ENCODE assay signal across 10 cellular contexts in the genomic region with DNA sequence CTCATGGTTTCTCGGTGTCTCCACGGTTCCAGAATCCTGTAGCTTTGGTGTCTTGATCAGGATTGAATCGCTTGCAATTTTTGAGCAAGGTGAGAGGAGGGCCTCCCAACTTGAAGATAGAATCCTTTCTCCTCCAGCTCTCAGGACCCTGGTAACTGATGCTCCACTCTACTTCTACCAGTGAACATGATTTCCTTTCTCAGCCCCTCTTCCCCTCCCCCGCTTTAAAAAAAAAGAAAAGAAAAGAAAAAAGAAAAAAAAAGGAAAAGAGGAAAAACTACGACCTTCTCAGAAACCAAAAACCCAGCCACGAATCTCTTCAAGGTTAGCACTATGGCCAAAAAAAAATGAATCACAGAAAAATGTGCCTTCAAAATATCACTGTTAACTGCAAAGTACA. TPM values are rescaled to one million over a fixed set of nuclear protein-coding genes. Genes with fewer than 3 reads are reported as not detected.
A peak's percentile ranks its signal among the peaks of the same experiment; 100 is the strongest.
DNase-seq lines count a peak whose midpoint lies in the region; ATAC-seq and TF ChIP-seq lines count a peak whose summit lies in the region.
"Had no signal": no experiment of that assay in that cellular context is flagged by ENCODE, and none has a peak within 500 bp of the region (broad histone marks: within the 10 kb centered on the region; RNA-seq: fewer than 3 reads in every experiment).

No MANE protein-coding gene starts in this region.

- no peak for TF ChIP-seq CTCF in heart left ventricle (IDR thresholded peaks at IDR 0.05)
- no peak for TF ChIP-seq CTCF in coronary artery (IDR thresholded peaks at IDR 0.05)
- TF ChIP-seq CTCF in adrenal gland (IDR thresholded peaks at IDR 0.05) = no peak

- H3K27me3 ChIP-seq in heart left ventricle (peaks cover 0 to 4% (median 0%) of the 10 kb centered on the region in 9 donors), mucosa of stomach (ENCODE audit: control insufficient read depth, insufficient read depth, low read length) (no peaks in the 10 kb centered on the region), aorta (ENCODE audit: control insufficient read depth in 1 of 2, insufficient read depth in 2 of 2, low read length in 1 of 2) (no peaks in the 10 kb centered on the region), adrenal gland (no peaks in the 10 kb centered on the region)

- no peaks in the 10 kb centered on the region for H3K36me3 ChIP-seq in heart left ventricle
- H3K36me3 ChIP-seq in mucosa of stomach (ENCODE audit: control insufficient read depth, insufficient read depth, low read length) = no peaks in the 10 kb centered on the region
- H3K36me3 ChIP-seq in aorta (ENCODE audit: control insufficient read depth in 1 of 2, insufficient read depth in 2 of 2, low read length in 1 of 2) = no peaks in the 10 kb centered on the region
- no peaks in the 10 kb centered on the region for H3K36me3 ChIP-seq in adrenal gland (replicated peaks in 1 of 2)

- DNase-seq in heart left ventricle (no peak), Right ventricle myocardium inferior (ENCODE audit: missing footprints) (no peak), coronary artery (ENCODE audit: low spot score) (no peak), aorta (no peak), adrenal gland (no peak)
- DNase-seq in activated naive CD4-positive, alpha-beta T cell treated with Interleukin-2 at 50 U/mL for 16 hours = no peak
- DNase-seq: activated CD4-positive, alpha-beta T cell treated with anti-CD3 and anti-CD28 coated beads, Interleukin-2, amount 50 U/mL, for 1 hour; effector memory CD8-positive, alpha-beta T cell had no signal

- peaks cover 3 to 58% (median 53%) of the 10 kb centered on the region in 12 donors for H3K4me1 ChIP-seq in heart left ventricle
- peaks cover 23% of the 10 kb centered on the region for H3K4me1 ChIP-seq in mucosa of stomach (ENCODE audit: control insufficient read depth, insufficient read depth, low read length)
- H3K4me1 ChIP-seq in aorta (ENCODE audit: control insufficient read depth in 1 of 2, insufficient read depth in 2 of 2, low read length in 2 of 2) = peaks cover 3 to 8% of the 10 kb centered on the region in 2 donors
- H3K4me1 ChIP-seq in adrenal gland (replicated peaks in 1 of 2) = peaks cover 44 to 52% of the 10 kb centered on the region in 2 donors

- ATAC-seq in heart left ventricle (no peak), Right ventricle myocardium inferior (no peak), aorta (ENCODE audit: low FRiP score) (no peak), GM21737 (IDR thresholded peaks at IDR 0.05; ENCODE audit: unreplicated experiment) (no peak)
- ATAC-seq: effector memory CD8-positive, alpha-beta T cell had no signal

- WGBS in heart left ventricle, 4 donors = 46 to 51% (median 47%) methylated on average over 6 of the region's 6 CpGs
- WGBS in aorta, 2 donors = 16 to 24% methylated on average over 6 of the region's 6 CpGs
- WGBS in adrenal gland, 4 donors = 25 to 39% (median 27%) methylated on average over 6 of the region's 6 CpGs

- H3K9me3 ChIP-seq in heart left ventricle = no peaks in the 10 kb centered on the region
- H3K9me3 ChIP-seq in mucosa of stomach (ENCODE audit: control insufficient read depth, low read length) = no peaks in the 10 kb centered on the region
- H3K9me3 ChIP-seq in aorta (ENCODE audit: control insufficient read depth, low read length) = no peaks in the 10 kb centered on the region
- no peaks in the 10 kb centered on the region for H3K9me3 ChIP-seq in adrenal gland (replicated peaks in 1 of 3)

- peak overlapping the region in 3 of 12 donors; percentile 28 to 92 (median 89) for H3K27ac ChIP-seq in heart left ventricle
- no peak overlapping the region for H3K27ac ChIP-seq in coronary artery
- no peak overlapping the region for H3K27ac ChIP-seq in aorta (ENCODE audit: low read depth in 1 of 2, low read length in 2 of 2)
- no peak overlapping the region for H3K27ac ChIP-seq in adrenal gland

- H3K4me3 ChIP-seq in heart left ventricle (peak overlapping the region in 11 of 12 donors; percentile 2 to 92 (median 68)), coronary artery (peak overlapping the region; percentile 90), mucosa of stomach (ENCODE audit: low read length) (peak overlapping the region; percentile 33), aorta (ENCODE audit: low read length in 2 of 2) (peak overlapping the region; percentile 45 to 86), adrenal gland (peak overlapping the region in 1 of 4 donors; percentile 92)

- intact Hi-C loops in heart left ventricle (cut with DNase I) (loop anchor here in 2 of 10 donors (10.0 kb wide), 1 partner anchor 60 kb away; no protein-coding TSS in a partner anchor), Right ventricle myocardium inferior (cut with DNase I) (loop anchor here (2.0 kb wide), 1 partner anchor 30 kb away; no protein-coding TSS in a partner anchor), aorta (cut with DNase I) (no loop called here), adrenal gland (cut with DNase I) (loop anchor here in 1 of 2 donors (10.0 kb wide), 1 partner anchor 60 kb away; no protein-coding TSS in a partner anchor)

- peak overlapping the region; percentile 88 for H3K9ac ChIP-seq in mucosa of stomach (ENCODE audit: low read length)

- TF ChIP-seq POLR2A in heart left ventricle (IDR thresholded peaks at IDR 0.05) = no peak
- TF ChIP-seq POLR2A in adrenal gland (IDR thresholded peaks at IDR 0.05) = no peak

RNA-seq across cellular contexts. Expression of gene ARHGEF11, which starts 1.2 kb away (rescaled TPM):
- total RNA-seq in heart left ventricle = 10 to 100 TPM; 22.0 to 44.1 (median 32.4) TPM
- 10 to 100 TPM; 12.2 to 22.0 TPM for polyA plus RNA-seq in heart left ventricle
- 29.3 TPM for total RNA-seq in Right ventricle myocardium inferior
- 10 to 100 TPM; 33.0 to 47.8 TPM for total RNA-seq in aorta
- 10 to 100 TPM in 1 of 2 donors, 1 to 10 TPM in 1; 9.3 to 16.2 TPM for polyA plus RNA-seq in aorta
- total RNA-seq in adrenal gland = 10 to 100 TPM; 34.4 to 69.2 (median 45.0) TPM
- 10 to 100 TPM; 14.2 to 33.6 (median 20.7) TPM for polyA plus RNA-seq in adrenal gland

RNA-seq across cellular contexts. Expression of gene ETV3L, which starts 55.3 kb away (rescaled TPM):
- not detected for total RNA-seq in heart left ventricle
- not detected for polyA plus RNA-seq in heart left ventricle
- total RNA-seq in Right ventricle myocardium inferior = not detected
- not detected for total RNA-seq in aorta
- not detected for polyA plus RNA-seq in aorta
- not detected for total RNA-seq in adrenal gland
- not detected for polyA plus RNA-seq in adrenal gland
